ENCODE assay signal across 1 cellular context in genomic region chr12:55999522-55999921, GRCh38.
TF ChIP-seq lines count a peak whose summit lies in the region.

No MANE protein-coding gene starts in this region.

TF ChIP-seq in K562, 482 proteins besides CTCF, POLR2A, EP300 and RAD21:
- TF ChIP-seq NFYB (IDR thresholded peaks at IDR 0.05; ENCODE audit: extremely low read depth, insufficient read length) = peak; percentile 35
